1 cellular context compared by ENCODE assay signal in the genomic region with DNA sequence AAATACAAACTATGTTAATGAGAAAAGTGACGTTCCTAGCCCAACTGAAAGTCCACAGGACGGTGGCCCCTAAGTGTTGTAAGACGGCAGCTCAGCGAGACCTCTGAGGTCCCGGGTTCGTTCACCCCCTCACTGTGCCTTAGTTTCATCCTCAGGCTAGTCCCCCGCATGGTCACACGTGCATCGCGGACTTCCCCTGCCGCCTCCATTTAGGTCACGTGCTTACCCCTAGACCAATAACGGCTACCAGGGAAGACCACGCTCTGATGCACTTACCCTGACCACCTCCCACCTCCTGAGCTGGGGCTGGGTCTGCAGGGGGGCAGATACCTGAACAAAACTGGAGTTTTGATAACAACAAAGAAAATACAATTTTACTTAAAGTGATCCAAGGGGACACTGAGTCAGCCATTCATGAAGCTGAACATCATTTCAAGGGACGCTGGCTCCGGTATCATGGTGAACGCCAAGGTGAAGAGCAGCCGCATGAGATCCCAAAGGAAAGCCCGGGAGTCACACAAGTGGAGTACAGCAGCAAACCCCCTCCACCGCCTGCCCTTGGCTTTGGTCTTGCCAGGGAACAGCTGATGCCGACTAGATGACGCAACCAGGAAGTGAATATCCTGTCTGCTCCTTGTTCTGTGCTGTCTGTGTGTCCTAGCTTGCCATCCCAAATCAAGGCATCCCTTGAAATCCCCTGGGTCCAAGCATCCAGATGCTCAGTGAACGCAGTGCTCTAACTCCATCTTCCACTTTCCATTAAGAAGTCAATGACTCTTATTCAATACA.
TF ChIP-seq lines count a peak whose summit lies in the region.

No MANE protein-coding gene starts in this region.

TF ChIP-seq in K562, 482 proteins besides CTCF, POLR2A, EP300 and RAD21 (continued from another document and continues in another):
- TF ChIP-seq, protein P1, sequence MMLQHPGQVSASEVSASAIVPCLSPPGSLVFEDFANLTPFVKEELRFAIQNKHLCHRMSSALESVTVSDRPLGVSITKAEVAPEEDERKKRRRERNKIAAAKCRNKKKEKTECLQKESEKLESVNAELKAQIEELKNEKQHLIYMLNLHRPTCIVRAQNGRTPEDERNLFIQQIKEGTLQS (IDR thresholded peaks at IDR 0.05) = peak; percentile 65
- TF ChIP-seq, protein P1 (CRISPR knock-in tag; conservative IDR thresholded peaks at IDR 0.05) = no peak
- TF ChIP-seq, protein P2, sequence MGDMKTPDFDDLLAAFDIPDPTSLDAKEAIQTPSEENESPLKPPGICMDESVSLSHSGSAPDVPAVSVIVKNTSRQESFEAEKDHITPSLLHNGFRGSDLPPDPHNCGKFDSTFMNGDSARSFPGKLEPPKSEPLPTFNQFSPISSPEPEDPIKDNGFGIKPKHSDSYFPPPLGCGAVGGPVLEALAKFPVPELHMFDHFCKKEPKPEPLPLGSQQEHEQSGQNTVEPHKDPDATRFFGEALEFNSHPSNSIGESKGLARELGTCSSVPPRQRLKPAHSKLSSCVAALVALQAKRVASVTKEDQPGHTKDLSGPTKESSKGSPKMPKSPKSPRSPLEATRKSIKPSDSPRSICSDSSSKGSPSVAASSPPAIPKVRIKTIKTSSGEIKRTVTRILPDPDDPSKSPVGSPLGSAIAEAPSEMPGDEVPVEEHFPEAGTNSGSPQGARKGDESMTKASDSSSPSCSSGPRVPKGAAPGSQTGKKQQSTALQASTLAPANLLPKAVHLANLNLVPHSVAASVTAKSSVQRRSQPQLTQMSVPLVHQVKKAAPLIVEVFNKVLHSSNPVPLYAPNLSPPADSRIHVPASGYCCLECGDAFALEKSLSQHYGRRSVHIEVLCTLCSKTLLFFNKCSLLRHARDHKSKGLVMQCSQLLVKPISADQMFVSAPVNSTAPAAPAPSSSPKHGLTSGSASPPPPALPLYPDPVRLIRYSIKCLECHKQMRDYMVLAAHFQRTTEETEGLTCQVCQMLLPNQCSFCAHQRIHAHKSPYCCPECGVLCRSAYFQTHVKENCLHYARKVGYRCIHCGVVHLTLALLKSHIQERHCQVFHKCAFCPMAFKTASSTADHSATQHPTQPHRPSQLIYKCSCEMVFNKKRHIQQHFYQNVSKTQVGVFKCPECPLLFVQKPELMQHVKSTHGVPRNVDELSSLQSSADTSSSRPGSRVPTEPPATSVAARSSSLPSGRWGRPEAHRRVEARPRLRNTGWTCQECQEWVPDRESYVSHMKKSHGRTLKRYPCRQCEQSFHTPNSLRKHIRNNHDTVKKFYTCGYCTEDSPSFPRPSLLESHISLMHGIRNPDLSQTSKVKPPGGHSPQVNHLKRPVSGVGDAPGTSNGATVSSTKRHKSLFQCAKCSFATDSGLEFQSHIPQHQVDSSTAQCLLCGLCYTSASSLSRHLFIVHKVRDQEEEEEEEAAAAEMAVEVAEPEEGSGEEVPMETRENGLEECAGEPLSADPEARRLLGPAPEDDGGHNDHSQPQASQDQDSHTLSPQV (IDR thresholded peaks at IDR 0.05) = no peak
- TF ChIP-seq, protein P3, sequence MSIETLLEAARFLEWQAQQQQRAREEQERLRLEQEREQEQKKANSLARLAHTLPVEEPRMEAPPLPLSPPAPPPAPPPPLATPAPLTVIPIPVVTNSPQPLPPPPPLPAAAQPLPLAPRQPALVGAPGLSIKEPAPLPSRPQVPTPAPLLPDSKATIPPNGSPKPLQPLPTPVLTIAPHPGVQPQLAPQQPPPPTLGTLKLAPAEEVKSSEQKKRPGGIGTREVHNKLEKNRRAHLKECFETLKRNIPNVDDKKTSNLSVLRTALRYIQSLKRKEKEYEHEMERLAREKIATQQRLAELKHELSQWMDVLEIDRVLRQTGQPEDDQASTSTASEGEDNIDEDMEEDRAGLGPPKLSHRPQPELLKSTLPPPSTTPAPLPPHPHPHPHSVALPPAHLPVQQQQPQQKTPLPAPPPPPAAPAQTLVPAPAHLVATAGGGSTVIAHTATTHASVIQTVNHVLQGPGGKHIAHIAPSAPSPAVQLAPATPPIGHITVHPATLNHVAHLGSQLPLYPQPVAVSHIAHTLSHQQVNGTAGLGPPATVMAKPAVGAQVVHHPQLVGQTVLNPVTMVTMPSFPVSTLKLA (conservative IDR thresholded peaks at IDR 0.05) = no peak
- TF ChIP-seq STAG1 (CRISPR knock-in tag; IDR thresholded peaks at IDR 0.05; ENCODE audit: borderline replicate concordance) (no peak), HDAC2 (IDR thresholded peaks at IDR 0.05) (no peak), GATA2 (CRISPR knock-in tag; IDR thresholded peaks at IDR 0.05) (no peak), ZKSCAN1 (IDR thresholded peaks at IDR 0.05; ENCODE audit: low read depth, low read length) (no peak), PRPF4 (IDR thresholded peaks at IDR 0.05; ENCODE audit: insufficient read depth, low read depth, low read length, poor library complexity, severe bottlenecking) (no peak), ZBTB17 (CRISPR knock-in tag; IDR thresholded peaks at IDR 0.05) (no peak), RNF2 (IDR thresholded peaks at IDR 0.05) (no peak), NFYB (IDR thresholded peaks at IDR 0.05; ENCODE audit: extremely low read depth, insufficient read length) (peak; percentile 15), HDAC8 (tag; IDR thresholded peaks at IDR 0.05) (no peak), GTF2A2 (tag; IDR thresholded peaks at IDR 0.05) (no peak), MTA3 (IDR thresholded peaks at IDR 0.05; ENCODE audit: borderline replicate concordance) (no peak), ZNF274 (IDR thresholded peaks at IDR 0.05; ENCODE audit: borderline replicate concordance, low read depth, low read length) (no peak), MCM2 (IDR thresholded peaks at IDR 0.05; ENCODE audit: low read depth) (no peak), ELF1 (tag; IDR thresholded peaks at IDR 0.05) (0 out of 2 replicates have a peak, but pooled peaks have one; percentile 27), ZNF707 (CRISPR knock-in tag; conservative IDR thresholded peaks at IDR 0.05) (no peak), RBM15 (IDR thresholded peaks at IDR 0.05; ENCODE audit: insufficient read depth, low read length) (no peak), KDM5B (IDR thresholded peaks at IDR 0.05; ENCODE audit: insufficient replicate concordance, low read depth, low read length) (no peak), ARID1B (IDR thresholded peaks at IDR 0.05) (no peak), BCOR (IDR thresholded peaks at IDR 0.05) (no peak), ZFP1 (CRISPR knock-in tag; IDR thresholded peaks at IDR 0.05) (no peak)
- TF ChIP-seq, protein P4, sequence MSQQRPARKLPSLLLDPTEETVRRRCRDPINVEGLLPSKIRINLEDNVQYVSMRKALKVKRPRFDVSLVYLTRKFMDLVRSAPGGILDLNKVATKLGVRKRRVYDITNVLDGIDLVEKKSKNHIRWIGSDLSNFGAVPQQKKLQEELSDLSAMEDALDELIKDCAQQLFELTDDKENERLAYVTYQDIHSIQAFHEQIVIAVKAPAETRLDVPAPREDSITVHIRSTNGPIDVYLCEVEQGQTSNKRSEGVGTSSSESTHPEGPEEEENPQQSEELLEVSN (IDR thresholded peaks at IDR 0.05; ENCODE audit: borderline replicate concordance in 1 of 2, extremely low read depth in 1 of 2, insufficient read depth in 1 of 2, insufficient read length in 1 of 2, low read depth in 1 of 2, low read length in 1 of 2, poor library complexity in 1 of 2, severe bottlenecking in 1 of 2) = peak; percentile 44 to 70
- TF ChIP-seq, protein P5, sequence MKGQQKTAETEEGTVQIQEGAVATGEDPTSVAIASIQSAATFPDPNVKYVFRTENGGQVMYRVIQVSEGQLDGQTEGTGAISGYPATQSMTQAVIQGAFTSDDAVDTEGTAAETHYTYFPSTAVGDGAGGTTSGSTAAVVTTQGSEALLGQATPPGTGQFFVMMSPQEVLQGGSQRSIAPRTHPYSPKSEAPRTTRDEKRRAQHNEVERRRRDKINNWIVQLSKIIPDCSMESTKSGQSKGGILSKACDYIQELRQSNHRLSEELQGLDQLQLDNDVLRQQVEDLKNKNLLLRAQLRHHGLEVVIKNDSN (CRISPR knock-in tag; IDR thresholded peaks at IDR 0.05) = peak; percentile 50
- TF ChIP-seq, protein P6, sequence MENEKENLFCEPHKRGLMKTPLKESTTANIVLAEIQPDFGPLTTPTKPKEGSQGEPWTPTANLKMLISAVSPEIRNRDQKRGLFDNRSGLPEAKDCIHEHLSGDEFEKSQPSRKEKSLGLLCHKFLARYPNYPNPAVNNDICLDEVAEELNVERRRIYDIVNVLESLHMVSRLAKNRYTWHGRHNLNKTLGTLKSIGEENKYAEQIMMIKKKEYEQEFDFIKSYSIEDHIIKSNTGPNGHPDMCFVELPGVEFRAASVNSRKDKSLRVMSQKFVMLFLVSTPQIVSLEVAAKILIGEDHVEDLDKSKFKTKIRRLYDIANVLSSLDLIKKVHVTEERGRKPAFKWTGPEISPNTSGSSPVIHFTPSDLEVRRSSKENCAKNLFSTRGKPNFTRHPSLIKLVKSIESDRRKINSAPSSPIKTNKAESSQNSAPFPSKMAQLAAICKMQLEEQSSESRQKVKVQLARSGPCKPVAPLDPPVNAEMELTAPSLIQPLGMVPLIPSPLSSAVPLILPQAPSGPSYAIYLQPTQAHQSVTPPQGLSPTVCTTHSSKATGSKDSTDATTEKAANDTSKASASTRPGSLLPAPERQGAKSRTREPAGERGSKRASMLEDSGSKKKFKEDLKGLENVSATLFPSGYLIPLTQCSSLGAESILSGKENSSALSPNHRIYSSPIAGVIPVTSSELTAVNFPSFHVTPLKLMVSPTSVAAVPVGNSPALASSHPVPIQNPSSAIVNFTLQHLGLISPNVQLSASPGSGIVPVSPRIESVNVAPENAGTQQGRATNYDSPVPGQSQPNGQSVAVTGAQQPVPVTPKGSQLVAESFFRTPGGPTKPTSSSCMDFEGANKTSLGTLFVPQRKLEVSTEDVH (IDR thresholded peaks at IDR 0.05; ENCODE audit: low read depth, partially characterized antibody) = no peak
- TF ChIP-seq, protein P7, sequence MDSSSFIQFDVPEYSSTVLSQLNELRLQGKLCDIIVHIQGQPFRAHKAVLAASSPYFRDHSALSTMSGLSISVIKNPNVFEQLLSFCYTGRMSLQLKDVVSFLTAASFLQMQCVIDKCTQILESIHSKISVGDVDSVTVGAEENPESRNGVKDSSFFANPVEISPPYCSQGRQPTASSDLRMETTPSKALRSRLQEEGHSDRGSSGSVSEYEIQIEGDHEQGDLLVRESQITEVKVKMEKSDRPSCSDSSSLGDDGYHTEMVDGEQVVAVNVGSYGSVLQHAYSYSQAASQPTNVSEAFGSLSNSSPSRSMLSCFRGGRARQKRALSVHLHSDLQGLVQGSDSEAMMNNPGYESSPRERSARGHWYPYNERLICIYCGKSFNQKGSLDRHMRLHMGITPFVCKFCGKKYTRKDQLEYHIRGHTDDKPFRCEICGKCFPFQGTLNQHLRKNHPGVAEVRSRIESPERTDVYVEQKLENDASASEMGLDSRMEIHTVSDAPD (CRISPR knock-in tag; IDR thresholded peaks at IDR 0.05) = no peak
- TF ChIP-seq, protein P8, sequence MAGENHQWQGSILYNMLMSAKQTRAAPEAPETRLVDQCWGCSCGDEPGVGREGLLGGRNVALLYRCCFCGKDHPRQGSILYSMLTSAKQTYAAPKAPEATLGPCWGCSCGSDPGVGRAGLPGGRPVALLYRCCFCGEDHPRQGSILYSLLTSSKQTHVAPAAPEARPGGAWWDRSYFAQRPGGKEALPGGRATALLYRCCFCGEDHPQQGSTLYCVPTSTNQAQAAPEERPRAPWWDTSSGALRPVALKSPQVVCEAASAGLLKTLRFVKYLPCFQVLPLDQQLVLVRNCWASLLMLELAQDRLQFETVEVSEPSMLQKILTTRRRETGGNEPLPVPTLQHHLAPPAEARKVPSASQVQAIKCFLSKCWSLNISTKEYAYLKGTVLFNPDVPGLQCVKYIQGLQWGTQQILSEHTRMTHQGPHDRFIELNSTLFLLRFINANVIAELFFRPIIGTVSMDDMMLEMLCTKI (IDR thresholded peaks at IDR 0.05; ENCODE audit: partially characterized antibody) = no peak
- TF ChIP-seq, protein P9, sequence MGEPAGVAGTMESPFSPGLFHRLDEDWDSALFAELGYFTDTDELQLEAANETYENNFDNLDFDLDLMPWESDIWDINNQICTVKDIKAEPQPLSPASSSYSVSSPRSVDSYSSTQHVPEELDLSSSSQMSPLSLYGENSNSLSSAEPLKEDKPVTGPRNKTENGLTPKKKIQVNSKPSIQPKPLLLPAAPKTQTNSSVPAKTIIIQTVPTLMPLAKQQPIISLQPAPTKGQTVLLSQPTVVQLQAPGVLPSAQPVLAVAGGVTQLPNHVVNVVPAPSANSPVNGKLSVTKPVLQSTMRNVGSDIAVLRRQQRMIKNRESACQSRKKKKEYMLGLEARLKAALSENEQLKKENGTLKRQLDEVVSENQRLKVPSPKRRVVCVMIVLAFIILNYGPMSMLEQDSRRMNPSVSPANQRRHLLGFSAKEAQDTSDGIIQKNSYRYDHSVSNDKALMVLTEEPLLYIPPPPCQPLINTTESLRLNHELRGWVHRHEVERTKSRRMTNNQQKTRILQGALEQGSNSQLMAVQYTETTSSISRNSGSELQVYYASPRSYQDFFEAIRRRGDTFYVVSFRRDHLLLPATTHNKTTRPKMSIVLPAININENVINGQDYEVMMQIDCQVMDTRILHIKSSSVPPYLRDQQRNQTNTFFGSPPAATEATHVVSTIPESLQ (CRISPR knock-in tag; IDR thresholded peaks at IDR 0.05) = no peak
- TF ChIP-seq, protein P10, sequence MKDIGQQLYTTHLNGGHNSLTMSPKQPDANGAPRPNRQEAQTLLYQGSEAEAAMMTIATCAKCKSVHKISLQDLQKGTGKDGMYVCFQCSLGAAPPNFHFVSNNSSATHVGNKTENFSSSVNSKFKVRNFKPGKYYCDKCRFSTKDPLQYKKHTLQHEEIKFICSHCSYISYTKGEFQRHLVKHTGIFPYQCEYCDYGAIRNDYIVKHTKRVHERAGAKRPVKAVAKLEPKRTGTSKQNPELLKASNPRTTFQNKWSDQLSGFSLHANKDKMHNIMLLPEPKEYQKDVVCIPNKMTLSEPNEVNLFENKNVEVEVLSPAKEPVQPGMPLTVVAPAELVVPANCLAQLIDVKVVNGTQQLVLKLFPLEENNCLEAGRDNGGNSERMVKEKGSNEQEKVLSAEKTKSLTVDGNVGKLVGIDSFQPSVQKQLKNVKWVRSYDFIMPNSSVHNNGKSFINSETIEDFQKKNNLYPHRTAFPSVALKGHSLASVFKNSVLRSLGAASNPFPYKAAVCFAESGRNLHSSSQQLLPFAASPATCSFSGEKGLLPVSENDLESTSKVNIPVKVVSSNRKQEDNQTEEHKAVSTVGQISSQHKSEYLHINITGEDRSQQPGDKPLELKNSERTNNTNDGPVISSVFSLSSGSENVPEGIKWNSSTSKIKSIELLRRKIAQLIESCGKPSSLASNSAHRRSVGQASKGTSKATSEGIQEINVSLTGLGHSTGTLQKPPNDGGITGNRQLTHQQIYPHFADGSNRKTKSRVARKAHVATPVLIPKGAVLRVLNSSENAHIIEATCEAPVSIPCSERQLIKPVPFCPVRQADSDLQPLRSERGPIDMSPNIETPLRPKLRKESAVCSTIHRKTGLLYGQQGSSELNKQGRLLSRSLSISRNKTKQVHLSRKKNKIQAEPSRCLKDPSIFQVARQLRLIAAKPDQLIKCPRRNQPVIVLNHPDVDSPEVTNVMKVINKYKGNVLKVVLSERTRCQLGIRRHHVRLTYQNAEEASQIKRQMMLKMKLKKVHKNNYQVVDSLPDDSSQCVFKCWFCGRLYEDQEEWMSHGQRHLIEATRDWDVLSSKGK (CRISPR knock-in tag; IDR thresholded peaks at IDR 0.05) = no peak
- TF ChIP-seq, protein P11, sequence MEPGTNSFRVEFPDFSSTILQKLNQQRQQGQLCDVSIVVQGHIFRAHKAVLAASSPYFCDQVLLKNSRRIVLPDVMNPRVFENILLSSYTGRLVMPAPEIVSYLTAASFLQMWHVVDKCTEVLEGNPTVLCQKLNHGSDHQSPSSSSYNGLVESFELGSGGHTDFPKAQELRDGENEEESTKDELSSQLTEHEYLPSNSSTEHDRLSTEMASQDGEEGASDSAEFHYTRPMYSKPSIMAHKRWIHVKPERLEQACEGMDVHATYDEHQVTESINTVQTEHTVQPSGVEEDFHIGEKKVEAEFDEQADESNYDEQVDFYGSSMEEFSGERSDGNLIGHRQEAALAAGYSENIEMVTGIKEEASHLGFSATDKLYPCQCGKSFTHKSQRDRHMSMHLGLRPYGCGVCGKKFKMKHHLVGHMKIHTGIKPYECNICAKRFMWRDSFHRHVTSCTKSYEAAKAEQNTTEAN (CRISPR knock-in tag; IDR thresholded peaks at IDR 0.05) = no peak
